In genomic region chr7:130768854-130769253, GRCh38 we compare ENCODE assay signal across 9 cellular contexts. TPM values are rescaled to one million over a fixed set of nuclear protein-coding genes. Genes with fewer than 3 reads are reported as not detected.
"Had no signal": no experiment of that assay in that cellular context is flagged by ENCODE, and none has a peak within 500 bp of the region (broad histone marks: within the 10 kb centered on the region; RNA-seq: fewer than 3 reads in every experiment).

No MANE protein-coding gene starts in this region.

- H3K36me3 ChIP-seq: HAP-1 had no signal

- DNase-seq: GM23248, GOT3, H7, H9, HCEC 1CT, HFFc6 had no signal

- H3K9ac ChIP-seq: GM23248 had no signal

- H3K27ac ChIP-seq: GM23248 had no signal

- H3K9me3 ChIP-seq: HAP-1 had no signal

- H2AFZ ChIP-seq: GM23248, GM23338 had no signal

- ATAC-seq: GM23338 had no signal

- H3K4me1 ChIP-seq: HAP-1 had no signal

- FAIRE-seq: H1 had no signal

- H3K4me3 ChIP-seq: GM23248, GM23338, HAP-1 had no signal

- H3K4me2 ChIP-seq: GM23338 had no signal

RNA-seq across cellular contexts. Expression of gene KLF14, which starts 34.8 kb away (rescaled TPM):
- total RNA-seq: GM23338, H1, H9, HFFc6 had no signal
- polyA plus RNA-seq: GM23338 had no signal
